1 cellular context compared by ENCODE assay signal in genomic region chr6:41771058-41771983, GRCh38.
TF ChIP-seq lines count a peak whose summit lies in the region.

No MANE protein-coding gene starts in this region.

TF ChIP-seq in HepG2, 621 proteins besides CTCF, POLR2A, EP300 and RAD21:
- TF ChIP-seq ZNF766 (CRISPR knock-in tag; IDR thresholded peaks at IDR 0.05; ENCODE audit: borderline replicate concordance) (no peak), RBFOX2 (IDR thresholded peaks at IDR 0.05; ENCODE audit: low read depth, low read length) (0 out of 2 replicates have a peak, but pooled peaks have one; percentile 34)
